Comparison of ENCODE assay signal across 39 cellular contexts in the genomic region with DNA sequence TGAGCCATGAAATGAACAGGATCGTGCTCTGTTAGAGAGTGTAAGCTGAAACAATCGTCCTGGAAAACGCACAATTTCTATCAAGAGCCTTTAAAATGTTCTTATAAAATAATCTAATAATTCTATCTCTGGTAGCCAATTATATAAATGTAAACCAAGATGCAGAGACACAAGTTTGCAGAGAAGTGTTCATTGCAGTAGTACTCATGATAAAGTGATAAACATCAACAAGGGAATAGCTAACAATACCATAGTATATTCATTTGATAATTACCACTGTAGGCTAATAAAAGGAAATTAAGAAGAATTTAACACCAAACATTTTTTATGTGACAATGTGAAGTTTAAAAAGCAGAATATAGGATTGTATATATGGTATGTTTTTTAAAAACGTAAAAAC. TPM values are rescaled to one million over a fixed set of nuclear protein-coding genes. Genes with fewer than 3 reads are reported as not detected.
"Had no signal": no experiment of that assay in that cellular context is flagged by ENCODE, and none has a peak within 500 bp of the region (broad histone marks: within the 10 kb centered on the region; RNA-seq: fewer than 3 reads in every experiment).

No MANE protein-coding gene starts in this region.

- H3K27ac ChIP-seq: adrenal gland, body of pancreas, brain microvascular endothelial cell, breast epithelium, VCaP had no signal

- DNase-seq: activated B cell treated with CpG ODN at 0.5 μM for 24 hours; activated CD4-positive, alpha-beta memory T cell treated with anti-CD3 and anti-CD28 coated beads for 36 hours; activated CD4-positive, alpha-beta T cell treated with anti-CD3 and anti-CD28 coated beads for 4 hours; activated CD4-positive, alpha-beta T cell treated with anti-CD3 and anti-CD28 coated beads, Interleukin-2, amount 10 ng/mL, durations not matched to agents 24 days and 14 days; activated CD4-positive, alpha-beta T cell treated with anti-CD3 and anti-CD28 coated beads, Interleukin-2, amount 50 U/mL, for 1 hour; activated CD4-positive, alpha-beta T cell treated with anti-CD3 and anti-CD28 coated beads, Interleukin-2, amount 50 U/mL, for 4 hours; activated CD4-positive, CD25-positive, alpha-beta regulatory T cell treated with anti-CD3 and anti-CD28 coated beads, Interleukin-2, amount 50 U/mL, for 72 hours; activated CD8-positive, alpha-beta memory T cell treated with anti-CD3 and anti-CD28 coated beads, Interleukin-2, amount 50 U/mL, for 4 hours; activated CD8-positive, alpha-beta T cell treated with anti-CD3 and anti-CD28 coated beads for 36 hours; activated effector memory CD4-positive, alpha-beta T cell treated with anti-CD3 and anti-CD28 coated beads, Interleukin-2, amount 50 U/mL, for 16 hours; activated gamma-delta T cell treated with Interleukin-2 at 50 U/mL for 16 hours; activated naive CD4-positive, alpha-beta T cell; activated naive CD4-positive, alpha-beta T cell treated with anti-CD3 and anti-CD28 coated beads for 36 hours; activated naive CD4-positive, alpha-beta T cell treated with anti-CD3 and anti-CD28 coated beads, Interleukin-2, amount 50 U/mL, for 16 hours; activated naive CD8-positive, alpha-beta T cell treated with anti-CD3 and anti-CD28 coated beads for 36 hours; activated T-cell treated with anti-CD3 and anti-CD28 coated beads for 4 hours; activated T-cell treated with anti-CD3 and anti-CD28 coated beads, Interleukin-2, amount 50 U/mL, for 1 hour; activated T-cell treated with anti-CD3 and anti-CD28 coated beads, Interleukin-2, amount 50 U/mL, for 4 hours; activated T-cell treated with anti-CD3 and anti-CD28 coated beads, Interleukin-2, amount 50 U/mL, for 72 hours; adrenal gland; amniotic stem cell; aorta; body of pancreas; brain microvascular endothelial cell; central memory CD4-positive, alpha-beta T cell; T-helper 2 cell; T-helper 9 cell had no signal

- H3K4me1 Mint-ChIP-seq: activated B cell treated with CpG ODN at 0.5 μM for 24 hours; activated CD4-positive, alpha-beta T cell treated with anti-CD3 and anti-CD28 coated beads, Interleukin-2, amount 10 ng/mL, durations not matched to agents 24 days and 14 days; activated T-helper 17 cell treated with anti-CD3 and anti-CD28 coated beads, Interleukin-2, amount 50 U/mL, for 72 hours had no signal

- H3K4me3 ChIP-seq: adrenal gland, body of pancreas, breast epithelium had no signal

- H3K4me1 ChIP-seq: adrenal gland, breast epithelium had no signal

- H3K36me3 ChIP-seq: adrenal gland, brain microvascular endothelial cell, breast epithelium had no signal

- ATAC-seq: activated CD8-positive, alpha-beta T cell treated with anti-CD3 and anti-CD28 coated beads for 36 hours; activated naive CD4-positive, alpha-beta T cell treated with anti-CD3 and anti-CD28 coated beads, Interleukin-2, amount 50 U/mL, for 72 hours; activated T-cell treated with anti-CD3 and anti-CD28 coated beads, Interleukin-2, amount 50 U/mL, for 4 hours; activated T-cell treated with anti-CD3 and anti-CD28 coated beads, Interleukin-2, amount 50 U/mL, for 72 hours; activated T-helper 17 cell treated with anti-CD3 and anti-CD28 coated beads, Interleukin-2, amount 50 U/mL, for 72 hours; body of pancreas had no signal

- H3K27ac Mint-ChIP-seq: activated B cell treated with CpG ODN at 0.5 μM for 24 hours; activated CD4-positive, alpha-beta memory T cell treated with anti-CD3 and anti-CD28 coated beads for 36 hours; activated CD4-positive, alpha-beta T cell treated with anti-CD3 and anti-CD28 coated beads, Interleukin-2, amount 10 ng/mL, durations not matched to agents 24 days and 14 days; activated CD8-positive, alpha-beta T cell treated with anti-CD3 and anti-CD28 coated beads for 36 hours; activated naive CD4-positive, alpha-beta T cell treated with anti-CD3 and anti-CD28 coated beads for 36 hours; activated naive CD4-positive, alpha-beta T cell treated with anti-CD3 and anti-CD28 coated beads, Interleukin-2, amount 50 U/mL, for 72 hours; activated naive CD8-positive, alpha-beta T cell treated with anti-CD3 and anti-CD28 coated beads for 36 hours; activated T-cell treated with anti-CD3 and anti-CD28 coated beads, Interleukin-2, amount 50 U/mL, for 72 hours; activated T-helper 1 cell treated with anti-CD3 and anti-CD28 coated beads, Interleukin-12 subunit alpha, Interleukin-12 subunit beta, Interleukin-2, Interleukin-4 antibody, amounts not matched to agents 30 ng/mL and 10 ng/mL and 1 ng/mL, durations not matched to agents 14 hours and 24 hours and 36 hours; activated T-helper 17 cell treated with anti-CD3 and anti-CD28 coated beads, Interleukin-2, amount 50 U/mL, for 72 hours; T-helper 1 cell treated with Interleukin-12 subunit alpha and Interleukin-12 subunit beta and Interleukin-4 antibody, amounts not matched to agents 30 μg/mL and 1 μg/mL, for 36 hours; T-helper 2 cell treated with Interferon-gamma antibody and Interleukin-4, amounts not matched to agents 5 μg/mL and 100 μg/mL, for 36 hours had no signal

- H3K9me3 ChIP-seq: adrenal gland, body of pancreas, breast epithelium had no signal

- H3K4me3 Mint-ChIP-seq: activated B cell treated with CpG ODN at 0.5 μM for 24 hours; activated CD4-positive, alpha-beta memory T cell treated with anti-CD3 and anti-CD28 coated beads for 36 hours; activated CD4-positive, alpha-beta T cell treated with anti-CD3 and anti-CD28 coated beads, Interleukin-2, amount 10 ng/mL, durations not matched to agents 24 days and 14 days; activated CD8-positive, alpha-beta T cell treated with anti-CD3 and anti-CD28 coated beads for 36 hours; activated naive CD4-positive, alpha-beta T cell treated with anti-CD3 and anti-CD28 coated beads for 36 hours; activated naive CD8-positive, alpha-beta T cell treated with anti-CD3 and anti-CD28 coated beads for 36 hours; activated T-cell treated with anti-CD3 and anti-CD28 coated beads, Interleukin-2, amount 50 U/mL, for 4 hours; activated T-cell treated with anti-CD3 and anti-CD28 coated beads, Interleukin-2, amount 50 U/mL, for 72 hours; activated T-helper 1 cell treated with anti-CD3 and anti-CD28 coated beads, Interleukin-12 subunit alpha, Interleukin-12 subunit beta, Interleukin-2, Interleukin-4 antibody, amounts not matched to agents 30 ng/mL and 10 ng/mL and 1 ng/mL, durations not matched to agents 14 hours and 24 hours and 36 hours; activated T-helper 17 cell treated with anti-CD3 and anti-CD28 coated beads, Interleukin-2, amount 50 U/mL, for 72 hours; T-helper 1 cell treated with Interleukin-12 subunit alpha and Interleukin-12 subunit beta and Interleukin-4 antibody, amounts not matched to agents 30 μg/mL and 1 μg/mL, for 36 hours; T-helper 2 cell treated with Interferon-gamma antibody and Interleukin-4, amounts not matched to agents 5 μg/mL and 100 μg/mL, for 36 hours had no signal

- H3K36me3 Mint-ChIP-seq: activated CD4-positive, alpha-beta memory T cell treated with anti-CD3 and anti-CD28 coated beads for 36 hours; activated naive CD4-positive, alpha-beta T cell treated with anti-CD3 and anti-CD28 coated beads, Interleukin-2, amount 50 U/mL, for 72 hours; activated naive CD8-positive, alpha-beta T cell treated with anti-CD3 and anti-CD28 coated beads for 36 hours had no signal

- H3K9me3 Mint-ChIP-seq: activated B cell treated with CpG ODN at 0.5 μM for 24 hours; activated CD4-positive, alpha-beta memory T cell treated with anti-CD3 and anti-CD28 coated beads for 36 hours; activated CD4-positive, alpha-beta T cell treated with anti-CD3 and anti-CD28 coated beads, Interleukin-2, amount 10 ng/mL, durations not matched to agents 24 days and 14 days; activated CD8-positive, alpha-beta T cell treated with anti-CD3 and anti-CD28 coated beads for 36 hours; activated naive CD4-positive, alpha-beta T cell treated with anti-CD3 and anti-CD28 coated beads for 36 hours; activated naive CD4-positive, alpha-beta T cell treated with anti-CD3 and anti-CD28 coated beads, Interleukin-2, amount 50 U/mL, for 72 hours; activated naive CD8-positive, alpha-beta T cell treated with anti-CD3 and anti-CD28 coated beads for 36 hours; activated T-cell treated with anti-CD3 and anti-CD28 coated beads, Interleukin-2, amount 50 U/mL, for 4 hours; activated T-cell treated with anti-CD3 and anti-CD28 coated beads, Interleukin-2, amount 50 U/mL, for 72 hours; activated T-helper 1 cell treated with anti-CD3 and anti-CD28 coated beads, Interleukin-12 subunit alpha, Interleukin-12 subunit beta, Interleukin-2, Interleukin-4 antibody, amounts not matched to agents 30 ng/mL and 10 ng/mL and 1 ng/mL, durations not matched to agents 14 hours and 24 hours and 36 hours; activated T-helper 17 cell treated with anti-CD3 and anti-CD28 coated beads, Interleukin-2, amount 50 U/mL, for 72 hours; T-helper 1 cell treated with Interleukin-12 subunit alpha and Interleukin-12 subunit beta and Interleukin-4 antibody, amounts not matched to agents 30 μg/mL and 1 μg/mL, for 36 hours; T-helper 2 cell treated with Interferon-gamma antibody and Interleukin-4, amounts not matched to agents 5 μg/mL and 100 μg/mL, for 36 hours had no signal

- FAIRE-seq: astrocyte, TTC549 had no signal

RNA-seq across cellular contexts. Expression of a gene that starts 12.4 kb away (rescaled TPM):
- total RNA-seq: activated B cell treated with CpG ODN at 0.5 μM for 24 hours; activated CD4-positive, alpha-beta memory T cell treated with anti-CD3 and anti-CD28 coated beads for 36 hours; activated CD4-positive, alpha-beta T cell treated with anti-CD3 and anti-CD28 coated beads, Interleukin-2, amount 10 ng/mL, durations not matched to agents 24 days and 14 days; activated CD8-positive, alpha-beta memory T cell treated with anti-CD3 and anti-CD28 coated beads for 36 hours; activated CD8-positive, alpha-beta T cell treated with anti-CD3 and anti-CD28 coated beads for 36 hours; activated naive CD4-positive, alpha-beta T cell treated with anti-CD3 and anti-CD28 coated beads for 36 hours; activated naive CD4-positive, alpha-beta T cell treated with anti-CD3 and anti-CD28 coated beads, Interleukin-2, amount 50 U/mL, for 72 hours; activated naive CD8-positive, alpha-beta T cell treated with anti-CD3 and anti-CD28 coated beads for 36 hours; activated T-cell treated with anti-CD3 and anti-CD28 coated beads, Interleukin-2, amount 50 U/mL, for 4 hours; activated T-cell treated with anti-CD3 and anti-CD28 coated beads, Interleukin-2, amount 50 U/mL, for 72 hours; activated T-helper 17 cell treated with anti-CD3 and anti-CD28 coated beads, Interleukin-2, amount 50 U/mL, for 72 hours; adrenal gland; aorta; astrocyte; breast epithelium; cardiac septum; cerebellum had no signal
